In genomic region chr1:194833111-194833510, GRCh38 we compare ENCODE assay signal across 14 cellular contexts.
DNase-seq lines count a peak whose midpoint lies in the region; TF ChIP-seq lines count a peak whose summit lies in the region.
"Had no signal": no experiment of that assay in that cellular context is flagged by ENCODE, and none has a peak within 500 bp of the region (broad histone marks: within the 10 kb centered on the region; RNA-seq: fewer than 3 reads in every experiment).

No MANE protein-coding gene starts in this region.

- H3K79me2 ChIP-seq in OCI-LY7 (ENCODE audit: insufficient read depth, low read depth, low read length), result no peaks in the 10 kb centered on the region

- H2AFZ ChIP-seq in OCI-LY7 (ENCODE audit: low read length), result peak overlapping the region; percentile 92
- H2AFZ ChIP-seq: GM23248 had no signal

- no TSS peak for BruUV-seq in OCI-LY7 (replicated peaks; lab: Mats Ljungman, UMichigan)

- no peaks in the 10 kb centered on the region for H4K20me1 ChIP-seq in OCI-LY7 (ENCODE audit: insufficient read depth, low read length)

- H3K9me3 ChIP-seq in OCI-LY7 (ENCODE audit: low read length), result peaks cover 25% of the 10 kb centered on the region; the same call in 1 of the 2 replicates
- H3K9me3 ChIP-seq: A549, BE2C had no signal

- DNase-seq in NCI-H345 (lab: John Stamatoyannopoulos, UW) (peak; percentile 2), NCI-H345 treated with DMSO at 0.1 percent for 48 hours (lab: John Stamatoyannopoulos, UW; ENCODE audit: unreplicated experiment) (no peak), NCI-H1092 treated with DMSO at 0.1 percent for 48 hours (lab: John Stamatoyannopoulos, UW) (peak; percentile 53), OCI-LY7 (ENCODE audit: low spot score) (no peak), T-helper 2 cell (no peak), A172 (ENCODE audit: low spot score) (no peak), LoVo (ENCODE audit: low spot score) (no peak)
- DNase-seq: BE2C; CD4-positive, alpha-beta memory T cell; GM23248; IMR-90 had no signal

- no peaks in the 10 kb centered on the region for H3K9me2 ChIP-seq in OCI-LY7 (ENCODE audit: insufficient read depth, low read length)

- intact Hi-C loops in OCI-LY7 (cut with micrococcal nuclease; ENCODE audit: unreplicated experiment), result loop anchor here (10.0 kb wide), 1 partner anchor 548 kb away; no protein-coding TSS in a partner anchor

- peak overlapping the region; percentile 5; the same call in 1 of the 2 replicates for H3K4me2 ChIP-seq in OCI-LY7 (ENCODE audit: low read length)
- H3K4me2 ChIP-seq: A549 had no signal

- no peak for TF ChIP-seq CTCF in OCI-LY7 (conservative IDR thresholded peaks at IDR 0.05; ENCODE audit: low read length)

- POLR2A ChIA-PET in OCI-LY7 (lab: Charles Lee), result interaction anchor here (0.6 to 1.0 kb wide), 6 partner anchors 9 to 58 kb away, joined by 3 to 6 read pairs (median 3); no protein-coding TSS in a partner anchor

- CTCF ChIA-PET in OCI-LY7 (lab: Charles Lee; ENCODE audit: unreplicated experiment), result no interaction called here

- H3K27ac ChIP-seq in OCI-LY7 (ENCODE audit: low read depth, low read length, poor library complexity, severe bottlenecking), result peak overlapping the region; percentile 22
- H3K27ac ChIP-seq: A549, C4-2B, GM23248 had no signal

- H3K4me1 ChIP-seq in OCI-LY7 (ENCODE audit: insufficient read depth, low read length, poor library complexity, severe bottlenecking), result peaks cover 54% of the 10 kb centered on the region
- H3K4me1 ChIP-seq: A549, BE2C had no signal

- H3K4me3 ChIP-seq in OCI-LY7 (ENCODE audit: low read depth, low read length, poor library complexity, severe bottlenecking), result no peak overlapping the region
- H3K4me3 ChIP-seq: A549, GM12878, GM23248 had no signal

- H3K36me3 ChIP-seq in OCI-LY7 (ENCODE audit: insufficient read depth, low read length), result peaks cover 29% of the 10 kb centered on the region
- H3K36me3 ChIP-seq: BE2C had no signal

Comparison
In these comparisons a context has a peak if more than half of its experiments do, and no peak if none do; other contexts are left out.
1. DNase-seq: peak in NCI-H345 (single experiment) and NCI-H1092 treated with DMSO at 0.1 percent for 48 hours (single experiment); none in NCI-H345 treated with DMSO at 0.1 percent for 48 hours (single experiment), OCI-LY7 (single experiment), T-helper 2 cell (0 of 5), A172 (single experiment) and LoVo (single experiment).